Comparison of ENCODE assay signal across 1 cellular context in genomic region chr17:69175812-69176517, GRCh38.
TF ChIP-seq lines count a peak whose summit lies in the region.

No MANE protein-coding gene starts in this region.

TF ChIP-seq in HepG2, 621 proteins besides CTCF, POLR2A, EP300 and RAD21 (continued from another document and continues in another):
- no peak for TF ChIP-seq SATB2 (CRISPR knock-in tag; IDR thresholded peaks at IDR 0.05)
- TF ChIP-seq PHF21A (CRISPR knock-in tag; IDR thresholded peaks at IDR 0.05): no peak
- peak; percentile 90 for TF ChIP-seq FOSL1 (CRISPR knock-in tag; IDR thresholded peaks at IDR 0.05; ENCODE audit: borderline replicate concordance)
- no peak for TF ChIP-seq PTBP1 (IDR thresholded peaks at IDR 0.05; ENCODE audit: low read depth, low read length, poor library complexity, severe bottlenecking)
- peak; percentile 49; the same call in 1 of the 2 replicates for TF ChIP-seq GABPB1 (CRISPR knock-in tag; IDR thresholded peaks at IDR 0.05)
- no peak for TF ChIP-seq EZH2 (conservative IDR thresholded peaks at IDR 0.05; ENCODE audit: low read depth, low read length)
- TF ChIP-seq NCOA2 (CRISPR knock-in tag; IDR thresholded peaks at IDR 0.05): peak; percentile 39; the same call in 1 of the 2 replicates
- TF ChIP-seq HMG20A (CRISPR knock-in tag; IDR thresholded peaks at IDR 0.05; ENCODE audit: borderline replicate concordance): peak; percentile 81; the same call in 1 of the 2 replicates
- no peak for TF ChIP-seq TBL1XR1 (IDR thresholded peaks at IDR 0.05; ENCODE audit: borderline replicate concordance, low read length, partially characterized antibody)
- no peak for TF ChIP-seq KDM3A (CRISPR knock-in tag; IDR thresholded peaks at IDR 0.05; ENCODE audit: low read depth)
- no peak for TF ChIP-seq ZNF788 (CRISPR knock-in tag; IDR thresholded peaks at IDR 0.05; ENCODE audit: borderline replicate concordance)
- TF ChIP-seq ELK4 (CRISPR knock-in tag; IDR thresholded peaks at IDR 0.05; ENCODE audit: borderline replicate concordance): no peak
- no peak for TF ChIP-seq ZNF33A (CRISPR knock-in tag; IDR thresholded peaks at IDR 0.05; ENCODE audit: borderline replicate concordance)
- peak; percentile 58; the same call in 1 of the 2 replicates for TF ChIP-seq AHDC1 (CRISPR knock-in tag; IDR thresholded peaks at IDR 0.05; ENCODE audit: borderline replicate concordance)
- TF ChIP-seq ZNF687 (CRISPR knock-in tag; IDR thresholded peaks at IDR 0.05): no peak
- TF ChIP-seq ZNF777 (CRISPR knock-in tag; IDR thresholded peaks at IDR 0.05): no peak
- TF ChIP-seq XBP1 (CRISPR knock-in tag; IDR thresholded peaks at IDR 0.05): no peak
- TF ChIP-seq ZNF276 (CRISPR knock-in tag; IDR thresholded peaks at IDR 0.05; ENCODE audit: low read depth): no peak
- TF ChIP-seq HDAC1 (CRISPR knock-in tag; IDR thresholded peaks at IDR 0.05): no peak
- no peak for TF ChIP-seq ZNF280D (CRISPR knock-in tag; IDR thresholded peaks at IDR 0.05)
- TF ChIP-seq FOSL2 (CRISPR knock-in tag; IDR thresholded peaks at IDR 0.05): peak; percentile 98
- 0 out of 2 replicates have a peak, but pooled peaks have one; percentile 26 for TF ChIP-seq FOXP4 (CRISPR knock-in tag; IDR thresholded peaks at IDR 0.05)
- peak; percentile 28; the same call in 1 of the 2 replicates for TF ChIP-seq JUN (CRISPR knock-in tag; IDR thresholded peaks at IDR 0.05)
- peak; percentile 95 for TF ChIP-seq ETV5 (CRISPR knock-in tag; IDR thresholded peaks at IDR 0.05; ENCODE audit: borderline replicate concordance)
- TF ChIP-seq ZNF660 (CRISPR knock-in tag; IDR thresholded peaks at IDR 0.05; ENCODE audit: borderline replicate concordance, low read depth): no peak
- no peak for TF ChIP-seq ATF5 (CRISPR knock-in tag; IDR thresholded peaks at IDR 0.05; ENCODE audit: low read depth)
- TF ChIP-seq SIX4 (CRISPR knock-in tag; IDR thresholded peaks at IDR 0.05): no peak
- TF ChIP-seq TFE3 (CRISPR knock-in tag; IDR thresholded peaks at IDR 0.05): no peak
- TF ChIP-seq RFX1 (IDR thresholded peaks at IDR 0.05): no peak
- TF ChIP-seq RCOR2 (CRISPR knock-in tag; IDR thresholded peaks at IDR 0.05): 0 out of 2 replicates have a peak, but pooled peaks have one; percentile 22
- TF ChIP-seq ZNF563 (CRISPR knock-in tag; IDR thresholded peaks at IDR 0.05): no peak
- TF ChIP-seq KDM1A (CRISPR knock-in tag; IDR thresholded peaks at IDR 0.05): 0 out of 2 replicates have a peak, but pooled peaks have one; percentile 15
- no peak for TF ChIP-seq ZNF263 (CRISPR knock-in tag; IDR thresholded peaks at IDR 0.05)
- peak; percentile 29; the same call in 1 of the 2 replicates for TF ChIP-seq NR2C2 (CRISPR knock-in tag; IDR thresholded peaks at IDR 0.05; ENCODE audit: borderline replicate concordance)
- peak; percentile 81 for TF ChIP-seq JUND (CRISPR knock-in tag; IDR thresholded peaks at IDR 0.05)
- no peak for TF ChIP-seq ZNF569 (CRISPR knock-in tag; IDR thresholded peaks at IDR 0.05; ENCODE audit: borderline replicate concordance)
- TF ChIP-seq ZBTB20 (CRISPR knock-in tag; IDR thresholded peaks at IDR 0.05; ENCODE audit: borderline replicate concordance, low read depth): peak; percentile 94; the same call in 1 of the 2 replicates
